Comparison of ENCODE assay signal across 8 cellular contexts in the genomic region with DNA sequence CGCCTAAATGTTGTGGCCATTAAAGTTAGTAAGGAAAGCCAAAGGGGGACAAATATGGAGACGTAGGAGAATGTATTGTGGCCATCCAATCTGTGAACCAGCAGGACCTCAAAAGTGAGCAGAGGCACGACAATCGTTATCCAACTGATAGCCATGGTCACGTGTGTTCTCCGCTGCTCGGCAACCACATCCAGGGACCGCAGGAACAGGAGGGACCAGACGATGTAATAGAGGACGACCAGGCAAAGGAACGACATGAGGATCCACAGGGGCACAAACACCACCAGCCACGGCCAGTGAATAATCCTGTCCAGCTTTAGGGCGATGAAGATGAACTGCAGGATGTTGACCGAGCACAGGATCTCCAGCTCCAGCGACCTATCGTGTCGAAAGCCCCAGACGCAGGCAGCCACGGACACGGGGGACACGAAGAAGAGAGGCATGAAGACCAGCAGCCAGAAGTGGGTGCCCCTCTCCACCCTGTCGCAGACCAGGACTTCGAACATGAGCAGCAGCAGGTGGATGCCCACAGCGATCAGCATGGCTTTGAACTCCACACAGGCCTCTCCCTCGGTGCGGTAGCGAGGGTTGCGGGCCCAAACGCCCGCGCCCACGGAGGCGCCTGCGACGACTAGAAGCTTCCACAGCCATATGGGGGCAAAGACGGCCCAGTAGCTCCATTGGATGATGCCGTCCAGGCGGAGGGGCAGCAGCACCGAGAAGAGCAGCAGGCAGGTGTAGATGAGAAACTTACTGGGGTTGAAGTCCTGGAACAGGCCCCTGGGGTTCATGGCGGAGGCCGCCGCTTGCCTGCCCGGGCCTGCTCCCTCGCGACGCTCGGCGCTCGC. TPM values are rescaled to one million over a fixed set of nuclear protein-coding genes. Genes with fewer than 3 reads are reported as not detected.
DNase-seq lines count a peak whose midpoint lies in the region; ATAC-seq and TF ChIP-seq lines count a peak whose summit lies in the region.

No MANE protein-coding gene starts in this region.

- no peak for ATAC-seq in CD4-positive, CD25-positive, alpha-beta regulatory T cell (ENCODE audit: low read depth in 2 of 2)
- ATAC-seq in GM21786 (IDR thresholded peaks at IDR 0.05; ENCODE audit: unreplicated experiment), result no peak

- peaks cover 13% of the 10 kb centered on the region for H3K36me3 ChIP-seq in CD4-positive, CD25-positive, alpha-beta regulatory T cell (ENCODE audit: control insufficient read depth, insufficient read depth, low read length)
- H3K36me3 ChIP-seq in OCI-LY3 (replicated peaks; ENCODE audit: low read depth, low read length), result peaks cover 7% of the 10 kb centered on the region
- H3K36me3 ChIP-seq in neuronal stem cell (replicated peaks in 1 of 2; ENCODE audit: control insufficient read depth in 2 of 2, insufficient read depth in 2 of 2, low read length in 2 of 2), result peaks cover 2 to 10% of the 10 kb centered on the region in 2 donors

- H2BK12ac ChIP-seq in neuronal stem cell (ENCODE audit: low read length), result no peak overlapping the region

- H3K4ac ChIP-seq in neuronal stem cell (ENCODE audit: low read length), result peak overlapping the region; percentile 42

- no peak overlapping the region for H3K4me3 ChIP-seq in CD4-positive, CD25-positive, alpha-beta regulatory T cell (ENCODE audit: low read depth, low read length)
- peak overlapping the region; percentile 80 for H3K4me3 ChIP-seq in OCI-LY3 (ENCODE audit: low read length)
- H3K4me3 ChIP-seq in epithelial cell of esophagus (ENCODE audit: low read length), result peak overlapping the region; percentile 54
- H3K4me3 ChIP-seq in neuronal stem cell (ENCODE audit: low read length in 2 of 2), result peak overlapping the region; percentile 54 to 82

- no peaks in the 10 kb centered on the region for H3K27me3 ChIP-seq in CD4-positive, CD25-positive, alpha-beta regulatory T cell (ENCODE audit: control insufficient read depth, insufficient read depth, low read length)
- H3K27me3 ChIP-seq in OCI-LY3 (ENCODE audit: low read depth, low read length) (peaks cover 3% of the 10 kb centered on the region), neuronal stem cell (ENCODE audit: control insufficient read depth in 3 of 3, insufficient read depth in 3 of 3, low read depth in 1 of 3, low read length in 3 of 3) (peaks cover 0 to 39% (median 8%) of the 10 kb centered on the region in 3 experiments)

- no peaks in the 10 kb centered on the region for H4K20me1 ChIP-seq in OCI-LY3 (ENCODE audit: insufficient read depth, low read length)

- H3K18ac ChIP-seq in neuronal stem cell (ENCODE audit: low read length), result peak overlapping the region; percentile 98

- H3K27ac ChIP-seq in CD4-positive, CD25-positive, alpha-beta regulatory T cell (ENCODE audit: insufficient read depth, low read length, poor library complexity, severe bottlenecking), result peak overlapping the region; percentile 89
- 0 out of 2 replicates have a peak overlapping the region, but pooled peaks have one; percentile 35 for H3K27ac ChIP-seq in OCI-LY3 (ENCODE audit: low read length)
- no peak overlapping the region for H3K27ac ChIP-seq in neuronal stem cell (replicated peaks; ENCODE audit: low read length)

- no peak overlapping the region for H2BK5ac ChIP-seq in neuronal stem cell (ENCODE audit: low read length)

- no peaks in the 10 kb centered on the region for H3K9me3 ChIP-seq in CD4-positive, CD25-positive, alpha-beta regulatory T cell (ENCODE audit: control insufficient read depth in 2 of 2, low read length in 2 of 2)
- peaks cover 2% of the 10 kb centered on the region; the same call in 1 of the 2 replicates for H3K9me3 ChIP-seq in OCI-LY3 (ENCODE audit: insufficient read depth, low read length)
- H3K9me3 ChIP-seq in neuronal stem cell (replicated peaks in 1 of 2; ENCODE audit: control insufficient read depth in 2 of 2, insufficient read depth in 1 of 2, low read depth in 1 of 2, low read length in 2 of 2), result peaks cover 9 to 14% of the 10 kb centered on the region in 2 donors

- peak overlapping the region; percentile 43 for H4K8ac ChIP-seq in neuronal stem cell (ENCODE audit: low read depth, low read length)

- H3K79me2 ChIP-seq in OCI-LY3 (ENCODE audit: low read length), result peaks cover 17% of the 10 kb centered on the region

- H3K4me2 ChIP-seq in OCI-LY3 (ENCODE audit: low read length) (peak overlapping the region; percentile 87), neuronal stem cell (ENCODE audit: insufficient read depth, low read length, poor library complexity, severe bottlenecking) (peak overlapping the region; percentile 79)

- peak overlapping the region; percentile 0 for H2AK5ac ChIP-seq in neuronal stem cell (ENCODE audit: low read depth, low read length)

- H2AFZ ChIP-seq in OCI-LY3 (ENCODE audit: low read depth, low read length) (no peak overlapping the region), neuronal stem cell (ENCODE audit: low read length) (peak overlapping the region; percentile 98)

- H3K27ac Mint-ChIP-seq in CD4-positive, CD25-positive, alpha-beta regulatory T cell, result peak overlapping the region; percentile 83 to 96 (median 93)

- peak overlapping the region; percentile 38 for H2BK120ac ChIP-seq in neuronal stem cell (ENCODE audit: low read depth, low read length)

- H3K79me1 ChIP-seq in neuronal stem cell (ENCODE audit: low read depth, low read length), result peaks cover 6% of the 10 kb centered on the region

- peaks cover 34% of the 10 kb centered on the region for H3K4me1 ChIP-seq in CD4-positive, CD25-positive, alpha-beta regulatory T cell (ENCODE audit: control insufficient read depth, insufficient read depth, low read length, poor library complexity, severe bottlenecking)
- H3K4me1 ChIP-seq in OCI-LY3 (ENCODE audit: low read length) (peaks cover 8% of the 10 kb centered on the region), neuronal stem cell (ENCODE audit: control insufficient read depth in 2 of 2, insufficient read depth in 1 of 2, low read depth in 1 of 2, low read length in 2 of 2) (no peaks in the 10 kb centered on the region)

- H2BK15ac ChIP-seq in neuronal stem cell (ENCODE audit: low read length), result peak overlapping the region; percentile 81

- no peaks in the 10 kb centered on the region for H3K27me3 Mint-ChIP-seq in CD4-positive, CD25-positive, alpha-beta regulatory T cell

- H3K4me1 Mint-ChIP-seq in CD4-positive, CD25-positive, alpha-beta regulatory T cell, result peaks cover 7 to 55% (median 47%) of the 10 kb centered on the region in 4 donors

- WGBS in neuronal stem cell (ENCODE audit: extremely low coverage in 2 of 2, insufficient read length in 2 of 2, insufficient replicate concordance in 1 of 2), 2 donors, result no CpG with 5 or more reads among the region's 49 CpGs

- H3K36me3 Mint-ChIP-seq in CD4-positive, CD25-positive, alpha-beta regulatory T cell, result peaks cover 18% of the 10 kb centered on the region

- H3K9me3 Mint-ChIP-seq in CD4-positive, CD25-positive, alpha-beta regulatory T cell, result peaks cover 0 to 5% (median 0%) of the 10 kb centered on the region in 7 donors

- H4K91ac ChIP-seq in neuronal stem cell (ENCODE audit: low read depth, low read length, poor library complexity), result no peak overlapping the region

- H3K4me3 Mint-ChIP-seq in CD4-positive, CD25-positive, alpha-beta regulatory T cell, result peak overlapping the region; percentile 81 to 93 (median 88)

- H3K14ac ChIP-seq in neuronal stem cell (ENCODE audit: low read length), result no peak overlapping the region

- H3K23ac ChIP-seq in neuronal stem cell (ENCODE audit: low read depth, low read length, poor library complexity), result no peak overlapping the region

- H3K9ac ChIP-seq in OCI-LY3 (ENCODE audit: low read length), result peak overlapping the region; percentile 64; the same call in 1 of the 2 replicates
- H3K9ac ChIP-seq in neuronal stem cell (ENCODE audit: low read depth, low read length, poor library complexity), result no peak overlapping the region

- TF ChIP-seq CTCF in OCI-LY3 (IDR thresholded peaks at IDR 0.05; ENCODE audit: low read depth, low read length) (no peak), epithelial cell of esophagus (IDR thresholded peaks at IDR 0.05; ENCODE audit: insufficient read depth, low read depth, low read length, missing control alignments) (no peak)

- DNase-seq in CD4-positive, CD25-positive, alpha-beta regulatory T cell, result no peak
- DNase-seq in epithelial cell of esophagus (ENCODE audit: low read depth) (no peak), neuronal stem cell (ENCODE audit: low spot score) (no peak), NCI-H510A (lab: John Stamatoyannopoulos, UW) (no peak), iPS-NIHi7 (ENCODE audit: extremely low spot score) (no peak), Kasumi-1 (lab: John Stamatoyannopoulos, UW) (no peak)

RNA-seq across cellular contexts. Expression of a gene that starts 0.8 kb away (rescaled TPM):
- total RNA-seq in CD4-positive, CD25-positive, alpha-beta regulatory T cell, result 23.3 TPM
- 10 to 100 TPM; 15.6 to 19.4 (median 17.3) TPM for polyA plus RNA-seq in CD4-positive, CD25-positive, alpha-beta regulatory T cell
- 14.5 TPM for polyA plus RNA-seq in neuronal stem cell (2013, experiment 1 of 2)
- 14.5 TPM for polyA plus RNA-seq in neuronal stem cell (2013, experiment 2 of 2)

RNA-seq across cellular contexts. Expression of a gene that starts 30.2 kb away (rescaled TPM):
- total RNA-seq in CD4-positive, CD25-positive, alpha-beta regulatory T cell, result 21.8 TPM
- polyA plus RNA-seq in CD4-positive, CD25-positive, alpha-beta regulatory T cell, result 10 to 100 TPM; 25.7 to 42.5 (median 29.6) TPM
- 43.4 TPM for polyA plus RNA-seq in neuronal stem cell (2013, experiment 1 of 2)
- polyA plus RNA-seq in neuronal stem cell (2013, experiment 2 of 2), result 44.2 TPM
